34 cellular contexts compared by ENCODE assay signal in genomic region chr14:35849122-35849521, GRCh38.
"Had no signal": no experiment of that assay in that cellular context is flagged by ENCODE, and none has a peak within 500 bp of the region (broad histone marks: within the 10 kb centered on the region; RNA-seq: fewer than 3 reads in every experiment).

No MANE protein-coding gene starts in this region.

- H3K27ac Mint-ChIP-seq: activated B cell treated with CpG ODN at 0.5 μM for 24 hours; activated CD4-positive, alpha-beta memory T cell treated with anti-CD3 and anti-CD28 coated beads for 36 hours; activated CD4-positive, alpha-beta T cell treated with anti-CD3 and anti-CD28 coated beads, Interleukin-2, amount 10 ng/mL, durations not matched to agents 24 days and 14 days; activated CD8-positive, alpha-beta T cell treated with anti-CD3 and anti-CD28 coated beads for 36 hours; activated naive CD4-positive, alpha-beta T cell treated with anti-CD3 and anti-CD28 coated beads for 36 hours; activated naive CD8-positive, alpha-beta T cell treated with anti-CD3 and anti-CD28 coated beads for 36 hours; activated T-cell treated with anti-CD3 and anti-CD28 coated beads, Interleukin-2, amount 50 U/mL, for 72 hours; activated T-helper 1 cell treated with anti-CD3 and anti-CD28 coated beads, Interleukin-12 subunit alpha, Interleukin-12 subunit beta, Interleukin-2, Interleukin-4 antibody, amounts not matched to agents 30 ng/mL and 10 ng/mL and 1 ng/mL, durations not matched to agents 14 hours and 24 hours and 36 hours; activated T-helper 17 cell treated with anti-CD3 and anti-CD28 coated beads, Interleukin-2, amount 50 U/mL, for 72 hours; T-cell; T-helper 2 cell treated with Interferon-gamma antibody and Interleukin-4, amounts not matched to agents 5 μg/mL and 100 μg/mL, for 36 hours had no signal

- ATAC-seq: activated CD8-positive, alpha-beta T cell treated with anti-CD3 and anti-CD28 coated beads for 36 hours; activated naive CD4-positive, alpha-beta T cell treated with anti-CD3 and anti-CD28 coated beads, Interleukin-2, amount 50 U/mL, for 72 hours; activated T-cell treated with anti-CD3 and anti-CD28 coated beads, Interleukin-2, amount 50 U/mL, for 4 hours; activated T-cell treated with anti-CD3 and anti-CD28 coated beads, Interleukin-2, amount 50 U/mL, for 72 hours; activated T-helper 17 cell treated with anti-CD3 and anti-CD28 coated beads, Interleukin-2, amount 50 U/mL, for 72 hours; body of pancreas; T-cell had no signal

- H3K27ac ChIP-seq: adrenal gland, body of pancreas, brain microvascular endothelial cell, breast epithelium, VCaP had no signal

- H3K27me3 ChIP-seq: adrenal gland, body of pancreas, brain microvascular endothelial cell, breast epithelium had no signal

- H3K9me3 ChIP-seq: body of pancreas, breast epithelium had no signal

- H3K27me3 Mint-ChIP-seq: activated B cell treated with CpG ODN at 0.5 μM for 24 hours; activated CD4-positive, alpha-beta memory T cell treated with anti-CD3 and anti-CD28 coated beads for 36 hours; activated CD4-positive, alpha-beta T cell treated with anti-CD3 and anti-CD28 coated beads, Interleukin-2, amount 10 ng/mL, durations not matched to agents 24 days and 14 days; activated CD8-positive, alpha-beta T cell treated with anti-CD3 and anti-CD28 coated beads for 36 hours; activated naive CD8-positive, alpha-beta T cell treated with anti-CD3 and anti-CD28 coated beads for 36 hours; activated T-helper 17 cell treated with anti-CD3 and anti-CD28 coated beads, Interleukin-2, amount 50 U/mL, for 72 hours; T-cell had no signal

- H3K4me3 ChIP-seq: adrenal gland, body of pancreas, breast epithelium had no signal

- H3K4me1 Mint-ChIP-seq: activated CD4-positive, alpha-beta T cell treated with anti-CD3 and anti-CD28 coated beads, Interleukin-2, amount 10 ng/mL, durations not matched to agents 24 days and 14 days; activated naive CD8-positive, alpha-beta T cell treated with anti-CD3 and anti-CD28 coated beads for 36 hours; activated T-helper 17 cell treated with anti-CD3 and anti-CD28 coated beads, Interleukin-2, amount 50 U/mL, for 72 hours had no signal

- DNase-seq: activated B cell treated with CpG ODN at 0.5 μM for 24 hours; activated CD4-positive, alpha-beta memory T cell treated with anti-CD3 and anti-CD28 coated beads for 36 hours; activated CD4-positive, alpha-beta T cell treated with anti-CD3 and anti-CD28 coated beads for 4 hours; activated CD4-positive, alpha-beta T cell treated with anti-CD3 and anti-CD28 coated beads, Interleukin-2, amount 10 ng/mL, durations not matched to agents 24 days and 14 days; activated CD4-positive, alpha-beta T cell treated with anti-CD3 and anti-CD28 coated beads, Interleukin-2, amount 50 U/mL, for 1 hour; activated CD4-positive, alpha-beta T cell treated with anti-CD3 and anti-CD28 coated beads, Interleukin-2, amount 50 U/mL, for 4 hours; activated CD4-positive, CD25-positive, alpha-beta regulatory T cell treated with anti-CD3 and anti-CD28 coated beads, Interleukin-2, amount 50 U/mL, for 72 hours; activated CD8-positive, alpha-beta memory T cell treated with anti-CD3 and anti-CD28 coated beads, Interleukin-2, amount 50 U/mL, for 4 hours; activated CD8-positive, alpha-beta T cell treated with anti-CD3 and anti-CD28 coated beads for 36 hours; activated effector memory CD4-positive, alpha-beta T cell treated with anti-CD3 and anti-CD28 coated beads, Interleukin-2, amount 50 U/mL, for 16 hours; activated gamma-delta T cell treated with Interleukin-2 at 50 U/mL for 16 hours; activated naive CD4-positive, alpha-beta T cell; activated naive CD4-positive, alpha-beta T cell treated with anti-CD3 and anti-CD28 coated beads for 36 hours; activated naive CD4-positive, alpha-beta T cell treated with anti-CD3 and anti-CD28 coated beads, Interleukin-2, amount 50 U/mL, for 16 hours; activated naive CD8-positive, alpha-beta T cell treated with anti-CD3 and anti-CD28 coated beads for 36 hours; activated T-cell treated with anti-CD3 and anti-CD28 coated beads for 4 hours; activated T-cell treated with anti-CD3 and anti-CD28 coated beads, Interleukin-2, amount 50 U/mL, for 1 hour; activated T-cell treated with anti-CD3 and anti-CD28 coated beads, Interleukin-2, amount 50 U/mL, for 4 hours; activated T-cell treated with anti-CD3 and anti-CD28 coated beads, Interleukin-2, amount 50 U/mL, for 72 hours; adrenal gland; amniotic stem cell; aorta; body of pancreas; brain microvascular endothelial cell; central memory CD4-positive, alpha-beta T cell; T-cell; T-helper 2 cell; T-helper 9 cell had no signal

- H3K4me3 Mint-ChIP-seq: activated B cell treated with CpG ODN at 0.5 μM for 24 hours; activated CD4-positive, alpha-beta memory T cell treated with anti-CD3 and anti-CD28 coated beads for 36 hours; activated CD4-positive, alpha-beta T cell treated with anti-CD3 and anti-CD28 coated beads, Interleukin-2, amount 10 ng/mL, durations not matched to agents 24 days and 14 days; activated CD8-positive, alpha-beta T cell treated with anti-CD3 and anti-CD28 coated beads for 36 hours; activated naive CD4-positive, alpha-beta T cell treated with anti-CD3 and anti-CD28 coated beads for 36 hours; activated naive CD8-positive, alpha-beta T cell treated with anti-CD3 and anti-CD28 coated beads for 36 hours; activated T-cell treated with anti-CD3 and anti-CD28 coated beads, Interleukin-2, amount 50 U/mL, for 4 hours; activated T-cell treated with anti-CD3 and anti-CD28 coated beads, Interleukin-2, amount 50 U/mL, for 72 hours; activated T-helper 1 cell treated with anti-CD3 and anti-CD28 coated beads, Interleukin-12 subunit alpha, Interleukin-12 subunit beta, Interleukin-2, Interleukin-4 antibody, amounts not matched to agents 30 ng/mL and 10 ng/mL and 1 ng/mL, durations not matched to agents 14 hours and 24 hours and 36 hours; activated T-helper 17 cell treated with anti-CD3 and anti-CD28 coated beads, Interleukin-2, amount 50 U/mL, for 72 hours; T-cell; T-helper 2 cell treated with Interferon-gamma antibody and Interleukin-4, amounts not matched to agents 5 μg/mL and 100 μg/mL, for 36 hours had no signal

- H3K4me1 ChIP-seq: body of pancreas, breast epithelium had no signal

- H3K36me3 ChIP-seq: brain microvascular endothelial cell, breast epithelium had no signal
